ENCODE assay signal across 21 cellular contexts in the genomic region with DNA sequence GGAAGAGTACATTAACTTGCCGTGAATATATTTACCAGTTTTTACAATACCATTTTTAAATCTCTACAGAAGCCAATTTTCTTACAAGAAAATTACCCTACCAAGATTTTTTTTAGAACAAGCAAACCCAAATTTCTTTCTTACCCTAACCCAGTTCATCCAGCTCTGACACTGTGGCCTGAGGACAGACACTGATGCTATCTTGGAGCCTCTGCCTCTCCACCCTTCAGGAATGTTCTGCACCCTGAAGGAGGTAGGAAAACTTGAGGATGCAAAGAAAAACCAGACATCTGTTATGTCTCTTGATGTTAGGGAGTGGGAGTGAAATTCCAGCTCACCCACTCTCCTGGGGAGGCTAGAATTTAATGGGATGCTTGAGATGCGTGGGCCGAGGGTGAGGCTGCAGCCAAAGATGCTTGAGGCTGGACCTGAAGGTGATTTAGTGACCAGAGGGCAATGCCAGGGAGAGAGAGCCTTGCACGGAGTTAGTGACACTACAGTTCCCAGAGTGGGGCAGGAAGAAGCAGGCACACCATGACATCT.
DNase-seq lines count a peak whose midpoint lies in the region; ATAC-seq, FAIRE-seq and TF ChIP-seq lines count a peak whose summit lies in the region.
"Had no signal": no experiment of that assay in that cellular context is flagged by ENCODE, and none has a peak within 500 bp of the region (broad histone marks: within the 10 kb centered on the region; RNA-seq: fewer than 3 reads in every experiment).

No MANE protein-coding gene starts in this region.

- no TSS peak for BruUV-seq in IMR-90 (replicated peaks; lab: Mats Ljungman, UMichigan)

- H3F3A ChIP-seq in smooth muscle cell (ENCODE audit: low read depth), result peaks cover 10% of the 10 kb centered on the region

- no peaks in the 10 kb centered on the region for H3K9me3 ChIP-seq in IMR-90 (ENCODE audit: control insufficient read depth, insufficient read depth, low read length)
- no peaks in the 10 kb centered on the region for H3K9me3 ChIP-seq in smooth muscle cell (replicated peaks; ENCODE audit: low read depth)

- no peak overlapping the region for H3K18ac ChIP-seq in IMR-90 (ENCODE audit: low read depth, low read length)

- no peak overlapping the region for H3K9ac ChIP-seq in IMR-90 (ENCODE audit: low read depth, low read length)
- peak overlapping the region; percentile 27 for H3K9ac ChIP-seq in smooth muscle cell (ENCODE audit: low read depth)

- 0 out of 2 replicates have a peak overlapping the region, but pooled peaks have one; percentile 35 for H3K14ac ChIP-seq in IMR-90 (replicated peaks; ENCODE audit: low read depth, low read length)

- FAIRE-seq in endometrium (lab: Jason Lieb, UNC), result peak; percentile 21
- FAIRE-seq: GM12878, K562 had no signal

- no peak overlapping the region for H4K5ac ChIP-seq in IMR-90 (ENCODE audit: low read depth, low read length)

- H3K4me1 ChIP-seq in IMR-90 (ENCODE audit: control insufficient read depth, insufficient read depth, low read length) (peaks cover 20% of the 10 kb centered on the region), smooth muscle cell (ENCODE audit: low read depth) (peaks cover 3% of the 10 kb centered on the region)

- DNase-seq in IMR-90, result no peak
- DNase-seq in myocyte (ENCODE audit: low read depth), result peak; percentile 46
- no peak for DNase-seq in smooth muscle cell (lab: John Stamatoyannopoulos, UW; ENCODE audit: unreplicated experiment)
- no peak for DNase-seq in globus pallidus (ENCODE audit: low spot score)
- no peak for DNase-seq in NCI-H1694 treated with DMSO at 0.1 percent for 48 hours (lab: John Stamatoyannopoulos, UW)
- DNase-seq: CD4-positive, CD25-positive, alpha-beta regulatory T cell; COR-L47; DMS79; H7; HFFc6; NCI-H1092; NCI-H1436 treated with DMSO at 0.1 percent for 48 hours; NCI-H2029; NCI-H345; NCI-H524; NCI-H774 had no signal

- no peak for TF ChIP-seq POLR2A in IMR-90 (IDR thresholded peaks at IDR 0.05; ENCODE audit: low read depth, low read length)

- H4K20me1 ChIP-seq in IMR-90 (ENCODE audit: insufficient read depth, low read length) (no peaks in the 10 kb centered on the region), smooth muscle cell (ENCODE audit: low read depth) (no peaks in the 10 kb centered on the region)

- TF ChIP-seq CTCF in IMR-90 (conservative IDR thresholded peaks at IDR 0.05; ENCODE audit: low read depth, low read length) (no peak), smooth muscle cell (IDR thresholded peaks at IDR 0.05; ENCODE audit: borderline replicate concordance, insufficient read depth, poor library complexity, severe bottlenecking) (no peak)

- peak overlapping the region; percentile 52 for H2AK5ac ChIP-seq in IMR-90 (ENCODE audit: low read depth, low read length)

- H3K23ac ChIP-seq in IMR-90 (ENCODE audit: low read depth, low read length), result no peak overlapping the region

- peak overlapping the region; percentile 40; the same call in 1 of the 2 replicates for H4K91ac ChIP-seq in IMR-90 (ENCODE audit: insufficient read depth, low read depth, low read length)

- H2AFZ ChIP-seq in IMR-90 (replicated peaks; ENCODE audit: low read length, poor library complexity), result no peak overlapping the region
- no peak overlapping the region for H2AFZ ChIP-seq in smooth muscle cell (ENCODE audit: low read depth)

- H3K4me2 ChIP-seq in IMR-90 (ENCODE audit: low read depth, low read length), result no peak overlapping the region
- peak overlapping the region; percentile 21 for H3K4me2 ChIP-seq in smooth muscle cell

- H2BK15ac ChIP-seq in IMR-90 (ENCODE audit: low read depth, low read length), result peak overlapping the region; percentile 82; the same call in 2 of the 3 replicates

- H3K4ac ChIP-seq in IMR-90 (ENCODE audit: low read depth, low read length), result 0 out of 2 replicates have a peak overlapping the region, but pooled peaks have one; percentile 24

- H3K79me2 ChIP-seq in smooth muscle cell (ENCODE audit: low read depth), result no peaks in the 10 kb centered on the region

- no peak overlapping the region for H2BK5ac ChIP-seq in IMR-90 (ENCODE audit: low read depth, low read length, poor library complexity, severe bottlenecking)

- ATAC-seq in IMR-90 (ENCODE audit: low read depth) (no peak), HG03175 (IDR thresholded peaks at IDR 0.05; ENCODE audit: unreplicated experiment) (no peak)
- ATAC-seq: GM12878, K562, Panc1 had no signal

- TF ChIP-seq RAD21 in IMR-90 (IDR thresholded peaks at IDR 0.05; ENCODE audit: low read length), result no peak

- intact Hi-C loops in IMR-90 (cut with micrococcal nuclease), result no loop called here

- H4K8ac ChIP-seq in IMR-90 (ENCODE audit: low read depth in 2 of 2, low read length in 2 of 2), result no peak overlapping the region

- in situ Hi-C loops in IMR-90 (cut with MboI; ENCODE audit: low sequenced_read_pairs), result no loop called here

- POLR2A ChIA-PET in IMR-90 (lab: Charles Lee; ENCODE audit: unreplicated experiment), result no interaction called here

- no peak overlapping the region for H3K56ac ChIP-seq in IMR-90 (ENCODE audit: extremely low read depth, insufficient read depth, low read length)

- CTCF ChIA-PET in IMR-90 (lab: Yijun Ruan, JAX), result no interaction called here

- peak overlapping the region; percentile 58 for H2BK120ac ChIP-seq in IMR-90 (ENCODE audit: low read depth, low read length)

- H3K36me3 ChIP-seq in IMR-90 (ENCODE audit: control insufficient read depth, insufficient read depth, low read length), result no peaks in the 10 kb centered on the region
- H3K36me3 ChIP-seq in smooth muscle cell (ENCODE audit: low read depth), result no peaks in the 10 kb centered on the region

- H3K27ac ChIP-seq in IMR-90 (ENCODE audit: insufficient read depth, low read length), result no peak overlapping the region
- H3K27ac ChIP-seq in smooth muscle cell (ENCODE audit: low read depth), result peak overlapping the region; percentile 78

- 0 out of 2 replicates have a peak overlapping the region, but pooled peaks have one; percentile 34 for H2BK20ac ChIP-seq in IMR-90 (ENCODE audit: low read depth, low read length)

- peaks cover 0 to 6% of the 10 kb centered on the region in 2 experiments; a peak in 1 of 4 replicates for H3K79me1 ChIP-seq in IMR-90 (ENCODE audit: low read depth in 1 of 2, low read length in 2 of 2)

- no peak overlapping the region for H2AK9ac ChIP-seq in IMR-90 (replicated peaks; ENCODE audit: low read depth, low read length, poor library complexity)

- WGBS in IMR-90 (ENCODE audit: extremely low coverage in 2 of 2, insufficient read length in 1 of 2), 2 experiments, result 100% methylated on average over 1 of the region's 4 CpGs; no CpG with 5 or more reads in 1 of the 2 experiments
- 45% methylated on average over 4 of the region's 4 CpGs for WGBS in smooth muscle cell (ENCODE audit: low lambda C conversion rate)

- H3K9me1 ChIP-seq in IMR-90 (ENCODE audit: insufficient read depth, low read length), result peaks cover 22% of the 10 kb centered on the region

- dilution Hi-C loops in IMR-90 (cut with HindIII; ENCODE audit: low sequenced_read_pairs, unreplicated experiment), result no loop called here

- H3K27me3 ChIP-seq in IMR-90 (ENCODE audit: control insufficient read depth, insufficient read depth, low read length), result no peaks in the 10 kb centered on the region
- H3K27me3 ChIP-seq in smooth muscle cell (ENCODE audit: low read depth), result no peaks in the 10 kb centered on the region

- no peak overlapping the region for H3K4me3 ChIP-seq in IMR-90 (ENCODE audit: insufficient read depth, low read depth, low read length)
- H3K4me3 ChIP-seq in smooth muscle cell, result no peak overlapping the region
- H3K4me3 ChIP-seq: GM12878, K562 had no signal

TF ChIP-seq in IMR-90, 13 proteins besides CTCF, POLR2A, EP300 and RAD21:
- no peak for TF ChIP-seq MXI1 (IDR thresholded peaks at IDR 0.05; ENCODE audit: borderline replicate concordance, low read depth, low read length)
- TF ChIP-seq RFX5 (IDR thresholded peaks at IDR 0.05; ENCODE audit: low read depth, low read length), result no peak
- TF ChIP-seq SMC3 (IDR thresholded peaks at IDR 0.05; ENCODE audit: low read depth, low read length), result no peak
- no peak for TF ChIP-seq CEBPB (IDR thresholded peaks at IDR 0.05; ENCODE audit: low read depth, low read length)
- TF ChIP-seq CHD1 (IDR thresholded peaks at IDR 0.05; ENCODE audit: low read depth, low read length), result no peak
- TF ChIP-seq RCOR1 (IDR thresholded peaks at IDR 0.05; ENCODE audit: insufficient replicate concordance, low read length), result no peak
- TF ChIP-seq, protein P1, sequence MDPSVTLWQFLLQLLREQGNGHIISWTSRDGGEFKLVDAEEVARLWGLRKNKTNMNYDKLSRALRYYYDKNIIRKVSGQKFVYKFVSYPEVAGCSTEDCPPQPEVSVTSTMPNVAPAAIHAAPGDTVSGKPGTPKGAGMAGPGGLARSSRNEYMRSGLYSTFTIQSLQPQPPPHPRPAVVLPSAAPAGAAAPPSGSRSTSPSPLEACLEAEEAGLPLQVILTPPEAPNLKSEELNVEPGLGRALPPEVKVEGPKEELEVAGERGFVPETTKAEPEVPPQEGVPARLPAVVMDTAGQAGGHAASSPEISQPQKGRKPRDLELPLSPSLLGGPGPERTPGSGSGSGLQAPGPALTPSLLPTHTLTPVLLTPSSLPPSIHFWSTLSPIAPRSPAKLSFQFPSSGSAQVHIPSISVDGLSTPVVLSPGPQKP (IDR thresholded peaks at IDR 0.05; ENCODE audit: borderline replicate concordance, low read depth, low read length), result no peak
- TF ChIP-seq MAFK (IDR thresholded peaks at IDR 0.05; ENCODE audit: low read depth, low read length), result no peak
- no peak for TF ChIP-seq MAZ (IDR thresholded peaks at IDR 0.05; ENCODE audit: borderline replicate concordance, low read depth, low read length)
- TF ChIP-seq FOS (IDR thresholded peaks at IDR 0.05; ENCODE audit: low read depth, low read length), result no peak
- TF ChIP-seq BHLHE40 (IDR thresholded peaks at IDR 0.05; ENCODE audit: low read depth, low read length), result no peak
TF ChIP-seq in IMR-90: peak in this region for 0.
